Comparison of ENCODE assay signal across 1 cellular context in the genomic region with DNA sequence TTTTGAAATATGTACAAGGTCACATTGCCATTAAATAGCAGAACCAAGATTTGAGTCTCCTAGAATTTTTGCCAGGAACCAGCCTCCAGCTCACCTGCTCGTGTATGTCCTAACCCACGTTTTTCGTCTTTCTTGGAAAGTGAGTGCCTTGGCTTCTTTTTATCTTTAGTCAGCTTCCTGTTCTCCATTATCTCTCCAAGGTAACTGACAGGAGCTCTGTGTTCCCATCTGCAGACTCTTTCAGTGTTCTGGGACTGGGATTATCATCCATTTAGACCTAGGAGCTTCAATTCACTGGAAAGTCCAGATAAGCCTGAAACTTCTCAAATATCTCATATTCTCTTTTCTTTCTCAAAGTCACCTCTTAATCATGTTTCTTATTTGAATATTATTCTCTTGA.
TF ChIP-seq lines count a peak whose summit lies in the region.

No MANE protein-coding gene starts in this region.

TF ChIP-seq in K562, 482 proteins besides CTCF, POLR2A, EP300 and RAD21 (continued from another document):
- TF ChIP-seq, protein P1, sequence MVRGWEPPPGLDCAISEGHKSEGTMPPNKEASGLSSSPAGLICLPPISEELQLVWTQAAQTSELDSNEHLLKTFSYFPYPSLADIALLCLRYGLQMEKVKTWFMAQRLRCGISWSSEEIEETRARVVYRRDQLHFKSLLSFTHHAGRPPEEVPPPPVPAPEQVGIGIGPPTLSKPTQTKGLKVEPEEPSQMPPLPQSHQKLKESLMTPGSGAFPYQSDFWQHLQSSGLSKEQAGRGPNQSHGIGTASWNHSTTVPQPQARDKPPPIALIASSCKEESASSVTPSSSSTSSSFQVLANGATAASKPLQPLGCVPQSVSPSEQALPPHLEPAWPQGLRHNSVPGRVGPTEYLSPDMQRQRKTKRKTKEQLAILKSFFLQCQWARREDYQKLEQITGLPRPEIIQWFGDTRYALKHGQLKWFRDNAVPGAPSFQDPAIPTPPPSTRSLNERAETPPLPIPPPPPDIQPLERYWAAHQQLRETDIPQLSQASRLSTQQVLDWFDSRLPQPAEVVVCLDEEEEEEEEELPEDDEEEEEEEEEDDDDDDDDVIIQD (CRISPR knock-in tag; IDR thresholded peaks at IDR 0.05): no peak
- TF ChIP-seq MEIS2 (IDR thresholded peaks at IDR 0.05; ENCODE audit: partially characterized antibody) (no peak), BCL6 (CRISPR knock-in tag; IDR thresholded peaks at IDR 0.05) (no peak), RCOR1 (IDR thresholded peaks at IDR 0.05; ENCODE audit: borderline replicate concordance in 1 of 2, low read depth in 2 of 2, low read length in 2 of 2) (0 out of 4 replicates have a peak, but pooled peaks of 1 of the 2 experiments have one; percentile 15), TAL1 (IDR thresholded peaks at IDR 0.05) (0 out of 2 replicates have a peak, but pooled peaks have one; percentile 14)
